ENCODE assay signal across 9 cellular contexts in the genomic region with DNA sequence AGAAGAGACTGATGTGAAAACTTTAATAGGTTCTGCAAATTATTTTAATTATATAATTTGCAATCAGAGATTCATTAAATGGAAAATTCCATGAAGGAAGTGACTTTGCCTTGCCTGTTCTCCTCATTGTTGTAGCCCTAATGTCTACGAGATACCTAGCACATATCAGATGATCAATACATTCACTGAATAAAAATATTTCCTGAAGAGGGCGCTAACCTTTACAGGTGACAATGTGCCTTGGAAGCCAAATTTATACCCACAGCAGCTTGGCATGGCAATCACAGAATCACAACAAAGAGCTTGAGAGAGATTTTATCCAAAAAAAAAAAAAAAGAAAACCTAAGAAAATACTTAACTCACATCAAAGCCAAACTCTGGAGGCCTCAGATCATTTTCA. TPM values are rescaled to one million over a fixed set of nuclear protein-coding genes. Genes with fewer than 3 reads are reported as not detected.
DNase-seq lines count a peak whose midpoint lies in the region; ATAC-seq, FAIRE-seq and TF ChIP-seq lines count a peak whose summit lies in the region.
"Had no signal": no experiment of that assay in that cellular context is flagged by ENCODE, and none has a peak within 500 bp of the region (broad histone marks: within the 10 kb centered on the region; RNA-seq: fewer than 3 reads in every experiment).

No MANE protein-coding gene starts in this region.

- peaks cover 70% of the 10 kb centered on the region for H3K36me3 ChIP-seq in K562 (ENCODE audit: control insufficient read depth, insufficient read depth, low read length)

- no peak overlapping the region for H3K27ac ChIP-seq in K562 (ENCODE audit: extremely low read depth, low read depth, low read length)
- H3K27ac ChIP-seq: parathyroid adenoma had no signal

- no peaks in the 10 kb centered on the region for H3K4me1 ChIP-seq in K562 (replicated peaks in 1 of 2; ENCODE audit: control insufficient read depth in 2 of 2, insufficient read depth in 2 of 2, low read length in 2 of 2)
- H3K4me1 ChIP-seq: parathyroid adenoma had no signal

- no peak for TF ChIP-seq EP300 in K562 (IDR thresholded peaks at IDR 0.05; ENCODE audit: low read length)

- no peak for FAIRE-seq in K562 (lab: Jason Lieb, UNC)

- no TSS peak for BruUV-seq in K562 (replicated peaks; lab: Mats Ljungman, UMichigan)

- no peak overlapping the region for H3K4me2 ChIP-seq in K562 (ENCODE audit: insufficient read depth, low read length)

- TF ChIP-seq CTCF in LNCaP clone FGC (IDR thresholded peaks at IDR 0.05; ENCODE audit: control insufficient read depth, extremely low read depth, insufficient read depth) (peak; percentile 53), K562 (IDR thresholded peaks at IDR 0.05 in 2 of 3, conservative IDR thresholded peaks at IDR 0.05 in 1 of 3; ENCODE audit: insufficient read depth in 2 of 3, low read depth in 1 of 3, low read length in 3 of 3) (peak in 2 of 3 experiments; percentile 16 to 33; a peak in 1 of 6 replicates), osteocyte (IDR thresholded peaks at IDR 0.05) (peak; percentile 43)

- no peaks in the 10 kb centered on the region for H3K79me2 ChIP-seq in K562 (ENCODE audit: control insufficient read depth, insufficient read depth, low read length)
- H3K79me2 ChIP-seq: parathyroid adenoma had no signal

- H3K9ac ChIP-seq in K562 (ENCODE audit: insufficient read depth in 1 of 2, low read depth in 2 of 2, low read length in 2 of 2): no peak overlapping the region
- H3K9ac ChIP-seq: parathyroid adenoma had no signal

- no peak overlapping the region for H2AFZ ChIP-seq in K562 (ENCODE audit: low read depth, low read length)
- H2AFZ ChIP-seq: parathyroid adenoma had no signal

- in situ Hi-C loops in K562 (cut with MboI): no loop called here

- no peak for TF ChIP-seq POLR2A in K562 (conservative IDR thresholded peaks at IDR 0.05)

- no peaks in the 10 kb centered on the region for H3K27me3 ChIP-seq in K562 (ENCODE audit: control insufficient read depth in 2 of 2, insufficient read depth in 2 of 2, low read length in 2 of 2)

- ATAC-seq in K562 (no peak), HG03354 (IDR thresholded peaks at IDR 0.05; ENCODE audit: poor library complexity, severe bottlenecking, unreplicated experiment) (no peak)

- H3K4me3 Mint-ChIP-seq in osteocyte (ENCODE audit: unreplicated experiment): no peak overlapping the region

- H3K27ac Mint-ChIP-seq in osteocyte (ENCODE audit: unreplicated experiment): no peak overlapping the region

- TF ChIP-seq RAD21 in K562 (CRISPR knock-in tag; conservative IDR thresholded peaks at IDR 0.05 in 1 of 2, IDR thresholded peaks at IDR 0.05 in 1 of 2): 0 out of 4 replicates have a peak, but pooled peaks of 1 of the 2 experiments have one; percentile 10

- DNase-seq in SIG-M5 treated with dmso at 0.1 percent for 504 hours (lab: John Stamatoyannopoulos, UW; ENCODE audit: unreplicated experiment) (peak; percentile 11), SIG-M5 (lab: John Stamatoyannopoulos, UW) (no peak), LNCaP clone FGC (ENCODE audit: low read depth) (no peak), K562 (ENCODE audit: extremely low read depth in 1 of 4, low spot score in 3 of 4) (peak in 2 of 4 experiments; percentile 6 to 9), osteocyte (ENCODE audit: extremely low spot score, unreplicated experiment) (no peak), hypothalamus (lab: John Stamatoyannopoulos, UW) (no peak), medulla oblongata (ENCODE audit: extremely low spot score) (no peak)

- H3K27me3 Mint-ChIP-seq in osteocyte (ENCODE audit: unreplicated experiment): no peaks in the 10 kb centered on the region

- WGBS in K562 (ENCODE audit: insufficient coverage, low coverage, missing lambda C conversion rate): 60% methylated on average over 2 of the region's 2 CpGs

- no peaks in the 10 kb centered on the region for H3K9me1 ChIP-seq in K562 (ENCODE audit: control insufficient read depth, insufficient read depth, low read length)

- intact Hi-C loops in K562 (cut with micrococcal nuclease): no loop called here

- no peaks in the 10 kb centered on the region for H3K9me3 ChIP-seq in K562 (replicated peaks; ENCODE audit: control insufficient read depth, insufficient read depth, low read depth, low read length)

- peaks cover 14% of the 10 kb centered on the region for H3K36me3 Mint-ChIP-seq in osteocyte (ENCODE audit: unreplicated experiment)

- POLR2A ChIA-PET in K562 (lab: Yijun Ruan, JAX): interaction anchor here (0.9 kb wide), 1 partner anchor 25 kb away, joined by 3 read pairs; no protein-coding TSS in a partner anchor

- CTCF ChIA-PET in K562 (lab: Yijun Ruan, JAX; ENCODE audit: low intra/inter-chr PET ratio): interaction anchor here (1.2 to 1.4 kb wide), 2 partner anchors 89 to 372 kb away, joined by 3 to 4 read pairs; no protein-coding TSS in a partner anchor

- H3K4me3 ChIP-seq in LNCaP clone FGC (ENCODE audit: low read depth, low read length) (no peak overlapping the region), K562 (no peak overlapping the region)

- H3K9me3 Mint-ChIP-seq in osteocyte (ENCODE audit: unreplicated experiment): no peaks in the 10 kb centered on the region

- H4K20me1 ChIP-seq in K562 (replicated peaks; ENCODE audit: control insufficient read depth, insufficient read depth, low read length): no peaks in the 10 kb centered on the region

- peaks cover 4% of the 10 kb centered on the region for H3K4me1 Mint-ChIP-seq in osteocyte (ENCODE audit: unreplicated experiment)

RNA-seq across cellular contexts. Expression of gene HAUS6, which starts 17.4 kb away (rescaled TPM):
- total RNA-seq in K562 (2011; cell fraction: chromatin; rRNA removed; ENCODE audit: low replicate concordance): 9.3 and 32.6 TPM in 2 replicates
- total RNA-seq in K562 (2011; cell fraction: nucleolus; rRNA removed): 9.8 and 12.0 TPM in 2 replicates
- total RNA-seq in K562 (2011; cell fraction: nucleoplasm; rRNA removed): 16.6 and 25.2 TPM in 2 replicates
- total RNA-seq in K562 (2014; rRNA removed) (16.1 and 17.6 TPM in 2 replicates), K562 (2014; rRNA removed; fragmentation: Illumina TruSeq; extraction: Trizol) (31.7 and 40.5 TPM in 2 replicates), K562 (2015; rRNA removed; fragmentation: Illumina TruSeq; extraction: Trizol) (27.2 and 30.2 TPM in 2 replicates), K562 (2021) (22.5 and 23.1 TPM in 2 replicates), osteocyte (8.6 and 9.5 TPM in 2 replicates)
- polyA plus RNA-seq in K562 (2011; rRNA removed) (19.6 and 29.7 TPM in 2 replicates), K562 (2014; fragmentation: Illumina TruSeq; extraction: Trizol) (21.7 and 23.9 TPM in 2 replicates), K562 (2014; fragmentation: Nextera tagmentation; extraction: Ambion mirVana) (10 to 100 TPM; 10.2 to 17.6 TPM), K562 (2014; rRNA removed) (15.9 and 17.2 TPM in 2 replicates)
- 5.5 and 7.6 TPM in 2 replicates for polyA plus RNA-seq in K562 (2011; cell fraction: cytosol; rRNA removed)
- 10.6 and 13.1 TPM in 2 replicates for polyA plus RNA-seq in K562 (2011; cell fraction: nucleus; rRNA removed)
- polyA plus RNA-seq in K562 (2012): 12.4 and 12.6 TPM in 2 replicates
- polyA minus RNA-seq in K562 (2011; rRNA and poly(A)+ RNA removed): 34.3 and 35.6 TPM in 2 replicates
- 10.6 and 16.1 TPM in 2 replicates for polyA minus RNA-seq in K562 (2011; cell fraction: cytosol; rRNA and poly(A)+ RNA removed)
- polyA minus RNA-seq in K562 (2011; cell fraction: nucleus; rRNA and poly(A)+ RNA removed): 11.8 and 16.2 TPM in 2 replicates

RNA-seq across cellular contexts. Expression of gene RRAGA, which starts 36.1 kb away (rescaled TPM):
- 18.5 and 28.6 TPM in 2 replicates for total RNA-seq in K562 (2011; cell fraction: chromatin; rRNA removed; ENCODE audit: low replicate concordance)
- total RNA-seq in K562 (2011; cell fraction: nucleolus; rRNA removed): 23.0 and 25.2 TPM in 2 replicates
- total RNA-seq in K562 (2011; cell fraction: nucleoplasm; rRNA removed): 21.9 and 25.4 TPM in 2 replicates
- total RNA-seq in K562 (2014; rRNA removed) (9.8 and 15.5 TPM in 2 replicates), K562 (2014; rRNA removed; fragmentation: Illumina TruSeq; extraction: Trizol) (18.8 and 20.8 TPM in 2 replicates), K562 (2015; rRNA removed; fragmentation: Illumina TruSeq; extraction: Trizol) (15.6 and 17.4 TPM in 2 replicates), K562 (2021) (30.7 TPM in 2 replicates), osteocyte (110 and 111 TPM in 2 replicates)
- polyA plus RNA-seq in K562 (2011; rRNA removed) (31.1 and 44.7 TPM in 2 replicates), K562 (2014; fragmentation: Illumina TruSeq; extraction: Trizol) (25.3 and 27.1 TPM in 2 replicates), K562 (2014; fragmentation: Nextera tagmentation; extraction: Ambion mirVana) (1 to 10 TPM; 6.0 to 7.7 TPM), K562 (2014; rRNA removed) (25.5 and 29.2 TPM in 2 replicates)
- 28.2 and 31.7 TPM in 2 replicates for polyA plus RNA-seq in K562 (2011; cell fraction: cytosol; rRNA removed)
- polyA plus RNA-seq in K562 (2011; cell fraction: nucleus; rRNA removed): 18.2 and 19.0 TPM in 2 replicates
- polyA plus RNA-seq in K562 (2012): 32.0 and 35.9 TPM in 2 replicates
- 23.0 and 32.2 TPM in 2 replicates for polyA minus RNA-seq in K562 (2011; rRNA and poly(A)+ RNA removed)
- 16.5 and 19.2 TPM in 2 replicates for polyA minus RNA-seq in K562 (2011; cell fraction: cytosol; rRNA and poly(A)+ RNA removed)
- polyA minus RNA-seq in K562 (2011; cell fraction: nucleus; rRNA and poly(A)+ RNA removed): 9.8 and 18.4 TPM in 2 replicates

RNA-seq across cellular contexts. Expression of gene PLIN2, which starts 42.0 kb away (rescaled TPM):
- 37.8 and 44.9 TPM in 2 replicates for total RNA-seq in K562 (2011; cell fraction: chromatin; rRNA removed; ENCODE audit: low replicate concordance)
- total RNA-seq in K562 (2011; cell fraction: nucleolus; rRNA removed): 39.6 and 44.5 TPM in 2 replicates
- total RNA-seq in K562 (2011; cell fraction: nucleoplasm; rRNA removed): 42.6 and 48.0 TPM in 2 replicates
- 29.1 and 34.2 TPM in 2 replicates for total RNA-seq in K562 (2014; rRNA removed)
- total RNA-seq in K562 (2014; rRNA removed; fragmentation: Illumina TruSeq; extraction: Trizol): 42.6 and 43.6 TPM in 2 replicates
- total RNA-seq in K562 (2015; rRNA removed; fragmentation: Illumina TruSeq; extraction: Trizol): 38.2 and 41.0 TPM in 2 replicates
- total RNA-seq in K562 (2021): 35.4 and 36.4 TPM in 2 replicates
- 48.7 and 95.5 TPM in 2 replicates for polyA plus RNA-seq in K562 (2011; rRNA removed)
- 58.3 and 118 TPM in 2 replicates for polyA plus RNA-seq in K562 (2011; cell fraction: cytosol; rRNA removed)
- 33.5 and 44.6 TPM in 2 replicates for polyA plus RNA-seq in K562 (2011; cell fraction: nucleus; rRNA removed)
- polyA plus RNA-seq in K562 (2012): 41.1 and 52.0 TPM in 2 replicates
- 46.4 and 47.4 TPM in 2 replicates for polyA plus RNA-seq in K562 (2014; fragmentation: Illumina TruSeq; extraction: Trizol)
- polyA plus RNA-seq in K562 (2014; fragmentation: Nextera tagmentation; extraction: Ambion mirVana): 10 to 100 TPM; 63.7 to 68.6 TPM
- 32.2 and 33.8 TPM in 2 replicates for polyA plus RNA-seq in K562 (2014; rRNA removed)
- 90.1 and 183 TPM in 2 replicates for polyA minus RNA-seq in K562 (2011; rRNA and poly(A)+ RNA removed)
- 26.7 and 55.8 TPM in 2 replicates for polyA minus RNA-seq in K562 (2011; cell fraction: cytosol; rRNA and poly(A)+ RNA removed)
- 19.7 and 23.4 TPM in 2 replicates for polyA minus RNA-seq in K562 (2011; cell fraction: nucleus; rRNA and poly(A)+ RNA removed)
- total RNA-seq in osteocyte: 47.0 and 48.5 TPM in 2 replicates

RNA-seq across cellular contexts. Expression of gene SAXO1, which starts 52.3 kb away (rescaled TPM):
- not detected in 2 replicates for total RNA-seq in K562 (2011; cell fraction: chromatin; rRNA removed; ENCODE audit: low replicate concordance)
- 0.13 TPM in 1 of 2 replicates, not detected in the other for total RNA-seq in K562 (2011; cell fraction: nucleolus; rRNA removed)
- not detected in 2 replicates for total RNA-seq in K562 (2011; cell fraction: nucleoplasm; rRNA removed)
- not detected in 2 replicates for total RNA-seq in K562 (2014; rRNA removed)
- not detected in 2 replicates for total RNA-seq in K562 (2014; rRNA removed; fragmentation: Illumina TruSeq; extraction: Trizol)
- not detected in 2 replicates for total RNA-seq in K562 (2015; rRNA removed; fragmentation: Illumina TruSeq; extraction: Trizol)
- total RNA-seq in K562 (2021): not detected in 2 replicates
- 0.04 TPM in 1 of 2 replicates, not detected in the other for polyA plus RNA-seq in K562 (2011; rRNA removed)
- polyA plus RNA-seq in K562 (2011; cell fraction: cytosol; rRNA removed): not detected in 2 replicates
- not detected in 2 replicates for polyA plus RNA-seq in K562 (2011; cell fraction: nucleus; rRNA removed)
- 0.03 TPM in 1 of 2 replicates, not detected in the other for polyA plus RNA-seq in K562 (2012)
- polyA plus RNA-seq in K562 (2014; fragmentation: Illumina TruSeq; extraction: Trizol): not detected in 2 replicates
- polyA plus RNA-seq in K562 (2014; fragmentation: Nextera tagmentation; extraction: Ambion mirVana): not detected
- not detected in 2 replicates for polyA plus RNA-seq in K562 (2014; rRNA removed)
- polyA minus RNA-seq in K562 (2011; rRNA and poly(A)+ RNA removed): 0.06 TPM in 1 of 2 replicates, not detected in the other
- not detected in 2 replicates for polyA minus RNA-seq in K562 (2011; cell fraction: cytosol; rRNA and poly(A)+ RNA removed)
- polyA minus RNA-seq in K562 (2011; cell fraction: nucleus; rRNA and poly(A)+ RNA removed): not detected in 2 replicates
- not detected in 2 replicates for total RNA-seq in osteocyte
